33 cellular contexts compared by ENCODE assay signal in genomic region chr6:95081949-95082348, GRCh38.
"Had no signal": no experiment of that assay in that cellular context is flagged by ENCODE, and none has a peak within 500 bp of the region (broad histone marks: within the 10 kb centered on the region; RNA-seq: fewer than 3 reads in every experiment).

No MANE protein-coding gene starts in this region.

- H3K9me3 ChIP-seq: adrenal gland, ascending aorta, body of pancreas, breast epithelium had no signal

- H3K27ac ChIP-seq: adrenal gland, ascending aorta, body of pancreas, brain microvascular endothelial cell, breast epithelium, cardiac muscle cell had no signal

- FAIRE-seq: astrocyte, bronchial epithelial cell had no signal

- ATAC-seq: activated naive CD4-positive, alpha-beta T cell treated with anti-CD3 and anti-CD28 coated beads, Interleukin-2, amount 50 U/mL, for 72 hours; activated naive CD8-positive, alpha-beta T cell treated with anti-CD3 and anti-CD28 coated beads, Interleukin-2, amount 50 U/mL, for 24 hours; activated T-cell treated with anti-CD3 and anti-CD28 coated beads, Interleukin-2, amount 50 U/mL, for 4 hours; activated T-cell treated with anti-CD3 and anti-CD28 coated beads, Interleukin-2, amount 50 U/mL, for 72 hours; activated T-helper 17 cell treated with anti-CD3 and anti-CD28 coated beads, Interleukin-2, amount 50 U/mL, for 72 hours; body of pancreas had no signal

- H3K4me1 ChIP-seq: adrenal gland, ascending aorta, body of pancreas, breast epithelium had no signal

- DNase-seq: activated effector memory CD4-positive, alpha-beta T cell treated with anti-CD3 and anti-CD28 coated beads, Interleukin-2, amount 50 U/mL, for 16 hours; activated effector memory CD4-positive, alpha-beta T cell treated with Interleukin-2 at 50 U/mL for 16 hours; activated gamma-delta T cell; activated gamma-delta T cell treated with Interleukin-2 at 50 U/mL for 16 hours; activated naive CD4-positive, alpha-beta T cell; activated naive CD4-positive, alpha-beta T cell treated with anti-CD3 and anti-CD28 coated beads for 36 hours; activated naive CD4-positive, alpha-beta T cell treated with anti-CD3 and anti-CD28 coated beads, Interleukin-2, amount 10 ng/mL, durations not matched to agents 7 days and 5 days; activated naive CD4-positive, alpha-beta T cell treated with anti-CD3 and anti-CD28 coated beads, Interleukin-2, amount 50 U/mL, for 16 hours; activated naive CD4-positive, alpha-beta T cell treated with Interleukin-2 at 50 U/mL for 16 hours; activated naive CD8-positive, alpha-beta T cell treated with anti-CD3 and anti-CD28 coated beads for 36 hours; activated naive CD8-positive, alpha-beta T cell treated with anti-CD3 and anti-CD28 coated beads, Interleukin-2, amount 10 ng/mL, durations not matched to agents 7 days and 5 days; activated naive CD8-positive, alpha-beta T cell treated with anti-CD3 and anti-CD28 coated beads, Interleukin-2, amount 50 U/mL, for 24 hours; activated T-cell treated with anti-CD3 and anti-CD28 coated beads, Interleukin-2, amount 50 U/mL, for 24 hours; activated T-cell treated with anti-CD3 and anti-CD28 coated beads, Interleukin-2, amount 50 U/mL, for 4 hours; activated T-cell treated with anti-CD3 and anti-CD28 coated beads, Interleukin-2, amount 50 U/mL, for 48 hours; activated T-cell treated with anti-CD3 and anti-CD28 coated beads, Interleukin-2, amount 50 U/mL, for 72 hours; adrenal gland; amniotic stem cell; amygdala; anterior cingulate cortex; aorta; body of pancreas; brain microvascular endothelial cell; caudate nucleus; central memory CD4-positive, alpha-beta T cell; cerebellar nuclear complex had no signal

- H3K36me3 ChIP-seq: adrenal gland, ascending aorta, brain microvascular endothelial cell, breast epithelium, cardiac muscle cell had no signal

- H3K4me3 ChIP-seq: adrenal gland, ascending aorta, body of pancreas, breast epithelium, cardiac muscle cell had no signal

- H3K27me3 ChIP-seq: adrenal gland, ascending aorta, body of pancreas, brain microvascular endothelial cell, breast epithelium, cardiac muscle cell had no signal
